In the genomic region with DNA sequence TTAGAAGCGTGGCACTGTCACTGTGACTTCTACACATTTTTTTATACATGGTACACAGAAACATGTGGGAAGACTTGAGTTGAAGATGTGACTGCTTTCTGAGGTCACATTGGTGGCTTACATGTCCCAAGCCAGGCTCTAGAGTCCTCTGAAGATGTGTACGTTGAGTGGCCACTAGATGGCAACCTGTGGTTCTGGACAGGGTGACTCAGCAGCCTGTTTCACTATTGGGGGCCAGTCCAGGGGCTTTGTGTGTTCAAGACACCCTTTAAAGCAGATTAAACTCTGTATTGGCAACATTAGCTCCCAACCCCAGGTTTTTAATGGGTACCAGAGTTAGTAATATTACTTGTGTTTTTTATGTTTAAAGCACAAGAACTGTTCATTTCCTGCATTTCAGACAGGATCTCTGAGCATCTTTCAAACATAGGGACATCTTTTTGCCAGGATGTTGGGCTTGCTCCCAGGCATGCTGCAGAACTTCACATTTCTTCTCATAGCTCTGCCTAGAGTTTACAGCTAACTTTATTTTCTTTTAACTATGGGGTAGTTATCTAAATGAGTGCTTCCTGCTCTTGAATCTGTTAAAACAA, we compare ENCODE assay signal across 8 cellular contexts. TPM values are rescaled to one million over a fixed set of nuclear protein-coding genes. Genes with fewer than 3 reads are reported as not detected.
DNase-seq lines count a peak whose midpoint lies in the region; ATAC-seq, FAIRE-seq and TF ChIP-seq lines count a peak whose summit lies in the region.

No MANE protein-coding gene starts in this region.

- H3K4me1 Mint-ChIP-seq in immature natural killer cell = peaks cover 0 to 15% of the 10 kb centered on the region in 2 donors

- peak; percentile 99 for FAIRE-seq in K562 (lab: Jason Lieb, UNC)

- H3K9me3 ChIP-seq in K562 (replicated peaks; ENCODE audit: control insufficient read depth, insufficient read depth, low read depth, low read length) = no peaks in the 10 kb centered on the region

- peak; percentile 21 to 49; a peak in 3 of 4 replicates for TF ChIP-seq RAD21 in K562 (CRISPR knock-in tag; conservative IDR thresholded peaks at IDR 0.05 in 1 of 2, IDR thresholded peaks at IDR 0.05 in 1 of 2)

- H3K9ac ChIP-seq in K562 (ENCODE audit: insufficient read depth in 1 of 2, low read depth in 2 of 2, low read length in 2 of 2) = no peak overlapping the region

- H3K27me3 ChIP-seq in K562 (ENCODE audit: control insufficient read depth in 2 of 2, insufficient read depth in 2 of 2, low read length in 2 of 2) = no peaks in the 10 kb centered on the region

- H3K36me3 Mint-ChIP-seq in immature natural killer cell = peaks cover 9 to 30% (median 13%) of the 10 kb centered on the region in 3 donors

- DNase-seq in NCI-H1092 (lab: John Stamatoyannopoulos, UW) = peak; percentile 12
- DNase-seq in T-helper 9 cell = peak; percentile 4
- peak; percentile 79 to 83 (median 80) for DNase-seq in K562 (ENCODE audit: extremely low read depth in 1 of 4, low spot score in 3 of 4)
- DNase-seq in immature natural killer cell = peak; percentile 21 to 47 (median 32)
- peak; percentile 6 to 28 (median 13) for DNase-seq in stimulated activated CD4-positive, alpha-beta T cell treated with anti-CD3 and anti-CD28 coated beads, Interleukin-1b, Interleukin-23, amount 100 ng/mL, for 24 hours (ENCODE audit: low read depth in 4 of 4, low spot score in 1 of 4)

- no peaks in the 10 kb centered on the region for H3K9me3 Mint-ChIP-seq in immature natural killer cell

- peaks cover 0 to 7% (median 1%) of the 10 kb centered on the region in 3 donors for H3K27me3 Mint-ChIP-seq in immature natural killer cell (ENCODE audit: low read depth in 3 of 3)

- H3K4me3 ChIP-seq in GM12875 (ENCODE audit: low read depth, low read length) (no peak overlapping the region), K562 (no peak overlapping the region)

- H3K79me2 ChIP-seq in K562 (ENCODE audit: control insufficient read depth, insufficient read depth, low read length) = no peaks in the 10 kb centered on the region

- peak; percentile 95 for ATAC-seq in HG02763 (IDR thresholded peaks at IDR 0.05; ENCODE audit: unreplicated experiment)
- ATAC-seq in K562 = peak; percentile 100

- no peak for TF ChIP-seq POLR2A in K562 (conservative IDR thresholded peaks at IDR 0.05)

- H3K4me3 Mint-ChIP-seq in immature natural killer cell = no peak overlapping the region

- 5% methylated on average over 2 of the region's 2 CpGs for WGBS in K562 (ENCODE audit: insufficient coverage, low coverage, missing lambda C conversion rate)

- H4K20me1 ChIP-seq in K562 (replicated peaks; ENCODE audit: control insufficient read depth, insufficient read depth, low read length) = no peaks in the 10 kb centered on the region

- TF ChIP-seq CTCF in 22Rv1 (IDR thresholded peaks at IDR 0.05) (peak; percentile 90), GM12875 (IDR thresholded peaks at IDR 0.05; ENCODE audit: borderline replicate concordance, insufficient read depth, low read depth, low read length) (peak; percentile 85), K562 (IDR thresholded peaks at IDR 0.05 in 2 of 3, conservative IDR thresholded peaks at IDR 0.05 in 1 of 3; ENCODE audit: insufficient read depth in 2 of 3, low read depth in 1 of 3, low read length in 3 of 3) (peak; percentile 69 to 82 (median 76))

- H2AFZ ChIP-seq in K562 (ENCODE audit: low read depth, low read length) = peak overlapping the region; percentile 26

- POLR2A ChIA-PET in K562 (lab: Yijun Ruan, JAX) = no interaction called here

- in situ Hi-C loops in K562 (cut with MboI) = no loop called here

- H3K27ac ChIP-seq in 22Rv1 (peak overlapping the region; percentile 40; the same call in 1 of the 2 replicates), K562 (ENCODE audit: extremely low read depth, low read depth, low read length) (peak overlapping the region; percentile 47)

- peaks cover 68% of the 10 kb centered on the region for H3K36me3 ChIP-seq in K562 (ENCODE audit: control insufficient read depth, insufficient read depth, low read length)

- 0 out of 2 replicates have a peak, but pooled peaks have one; percentile 7 for TF ChIP-seq EP300 in K562 (IDR thresholded peaks at IDR 0.05; ENCODE audit: low read length)

- H3K9me1 ChIP-seq in K562 (ENCODE audit: control insufficient read depth, insufficient read depth, low read length) = no peaks in the 10 kb centered on the region

- peaks cover 0 to 3% of the 10 kb centered on the region in 2 experiments; a peak in 2 of 5 replicates for H3K4me1 ChIP-seq in K562 (replicated peaks in 1 of 2; ENCODE audit: control insufficient read depth in 2 of 2, insufficient read depth in 2 of 2, low read length in 2 of 2)

- peak overlapping the region in 2 of 6 donors; percentile 2 to 3 for H3K27ac Mint-ChIP-seq in immature natural killer cell

- no peak overlapping the region for H3K4me2 ChIP-seq in K562 (ENCODE audit: insufficient read depth, low read length)

- BruUV-seq in K562 (replicated peaks; lab: Mats Ljungman, UMichigan) = no TSS peak

- CTCF ChIA-PET in K562 (lab: Yijun Ruan, JAX; ENCODE audit: low intra/inter-chr PET ratio) = no interaction called here

- intact Hi-C loops in K562 (cut with micrococcal nuclease) = no loop called here

TF ChIP-seq in K562, 482 proteins besides CTCF, POLR2A, EP300 and RAD21 (continues in another document):
- peak; percentile 47 for TF ChIP-seq SMC3 (conservative IDR thresholded peaks at IDR 0.05; ENCODE audit: insufficient read depth, low read depth, low read length)
- no peak for TF ChIP-seq SMARCE1 (IDR thresholded peaks at IDR 0.05)
- TF ChIP-seq ZBTB7A (IDR thresholded peaks at IDR 0.05; ENCODE audit: borderline replicate concordance, control insufficient read depth, low read depth, low read length) = peak; percentile 37; the same call in 1 of the 2 replicates
- peak; percentile 27; the same call in 1 of the 2 replicates for TF ChIP-seq FOSL1 (tag; conservative IDR thresholded peaks at IDR 0.05)
- no peak for TF ChIP-seq ZNF75A (CRISPR knock-in tag; IDR thresholded peaks at IDR 0.05)
- TF ChIP-seq, protein P1, sequence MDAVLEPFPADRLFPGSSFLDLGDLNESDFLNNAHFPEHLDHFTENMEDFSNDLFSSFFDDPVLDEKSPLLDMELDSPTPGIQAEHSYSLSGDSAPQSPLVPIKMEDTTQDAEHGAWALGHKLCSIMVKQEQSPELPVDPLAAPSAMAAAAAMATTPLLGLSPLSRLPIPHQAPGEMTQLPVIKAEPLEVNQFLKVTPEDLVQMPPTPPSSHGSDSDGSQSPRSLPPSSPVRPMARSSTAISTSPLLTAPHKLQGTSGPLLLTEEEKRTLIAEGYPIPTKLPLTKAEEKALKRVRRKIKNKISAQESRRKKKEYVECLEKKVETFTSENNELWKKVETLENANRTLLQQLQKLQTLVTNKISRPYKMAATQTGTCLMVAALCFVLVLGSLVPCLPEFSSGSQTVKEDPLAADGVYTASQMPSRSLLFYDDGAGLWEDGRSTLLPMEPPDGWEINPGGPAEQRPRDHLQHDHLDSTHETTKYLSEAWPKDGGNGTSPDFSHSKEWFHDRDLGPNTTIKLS (IDR thresholded peaks at IDR 0.05; ENCODE audit: borderline replicate concordance, low read depth) = 0 out of 2 replicates have a peak, but pooled peaks have one; percentile 20
- TF ChIP-seq, protein P2, sequence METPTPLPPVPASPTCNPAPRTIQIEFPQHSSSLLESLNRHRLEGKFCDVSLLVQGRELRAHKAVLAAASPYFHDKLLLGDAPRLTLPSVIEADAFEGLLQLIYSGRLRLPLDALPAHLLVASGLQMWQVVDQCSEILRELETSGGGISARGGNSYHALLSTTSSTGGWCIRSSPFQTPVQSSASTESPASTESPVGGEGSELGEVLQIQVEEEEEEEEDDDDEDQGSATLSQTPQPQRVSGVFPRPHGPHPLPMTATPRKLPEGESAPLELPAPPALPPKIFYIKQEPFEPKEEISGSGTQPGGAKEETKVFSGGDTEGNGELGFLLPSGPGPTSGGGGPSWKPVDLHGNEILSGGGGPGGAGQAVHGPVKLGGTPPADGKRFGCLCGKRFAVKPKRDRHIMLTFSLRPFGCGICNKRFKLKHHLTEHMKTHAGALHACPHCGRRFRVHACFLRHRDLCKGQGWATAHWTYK (CRISPR knock-in tag; IDR thresholded peaks at IDR 0.05) = no peak
- 0 out of 2 replicates have a peak, but pooled peaks have one; percentile 10 for TF ChIP-seq KLF16 (IDR thresholded peaks at IDR 0.05)
- TF ChIP-seq PCBP1 (IDR thresholded peaks at IDR 0.05; ENCODE audit: low read depth, low read length, poor library complexity, severe bottlenecking) = no peak
- TF ChIP-seq HIVEP1 (CRISPR knock-in tag; IDR thresholded peaks at IDR 0.05) = no peak
- TF ChIP-seq MAFF (IDR thresholded peaks at IDR 0.05; ENCODE audit: low read length) = peak; percentile 91
- TF ChIP-seq ZNF586 (CRISPR knock-in tag; conservative IDR thresholded peaks at IDR 0.05) = no peak
- TF ChIP-seq CREM (IDR thresholded peaks at IDR 0.05; ENCODE audit: low read depth) = peak; percentile 43; the same call in 1 of the 2 replicates
- TF ChIP-seq JUND (IDR thresholded peaks at IDR 0.05; ENCODE audit: borderline replicate concordance, low read depth, low read length) = peak; percentile 75
- TF ChIP-seq JUND (tag; IDR thresholded peaks at IDR 0.05; ENCODE audit: borderline replicate concordance, low read depth, low read length) = peak; percentile 55; the same call in 1 of the 3 replicates

RNA-seq across cellular contexts. Expression of gene DCUN1D4, which starts 53.0 kb away (rescaled TPM):
- total RNA-seq in K562 (2011; cell fraction: chromatin; rRNA removed; ENCODE audit: low replicate concordance) = 80.2 and 176 TPM in 2 replicates
- total RNA-seq in K562 (2011; cell fraction: nucleolus; rRNA removed) = 38.9 and 51.6 TPM in 2 replicates
- 69.4 and 90.5 TPM in 2 replicates for total RNA-seq in K562 (2011; cell fraction: nucleoplasm; rRNA removed)
- total RNA-seq in K562 (2014; rRNA removed) (15.1 and 17.1 TPM in 2 replicates), K562 (2014; rRNA removed; fragmentation: Illumina TruSeq; extraction: Trizol) (28.8 and 31.3 TPM in 2 replicates), K562 (2015; rRNA removed; fragmentation: Illumina TruSeq; extraction: Trizol) (23.0 TPM in 2 replicates), K562 (2021) (33.5 and 35.3 TPM in 2 replicates)
- polyA plus RNA-seq in K562 (2011; rRNA removed) (61.0 and 73.5 TPM in 2 replicates), K562 (2014; fragmentation: Illumina TruSeq; extraction: Trizol) (20.5 and 22.8 TPM in 2 replicates), K562 (2014; fragmentation: Nextera tagmentation; extraction: Ambion mirVana) (10 to 100 TPM; 17.0 TPM), K562 (2014; rRNA removed) (27.0 and 32.0 TPM in 2 replicates), immature natural killer cell (1 to 10 TPM; 3.9 to 7.5 (median 6.7) TPM)
- polyA plus RNA-seq in K562 (2011; cell fraction: cytosol; rRNA removed) = 21.4 and 24.4 TPM in 2 replicates
- 195 and 229 TPM in 2 replicates for polyA plus RNA-seq in K562 (2011; cell fraction: nucleus; rRNA removed)
- 18.7 and 19.5 TPM in 2 replicates for polyA plus RNA-seq in K562 (2012)
- 100 and 104 TPM in 2 replicates for polyA minus RNA-seq in K562 (2011; rRNA and poly(A)+ RNA removed)
- polyA minus RNA-seq in K562 (2011; cell fraction: cytosol; rRNA and poly(A)+ RNA removed) = 14.4 and 32.4 TPM in 2 replicates
- polyA minus RNA-seq in K562 (2011; cell fraction: nucleus; rRNA and poly(A)+ RNA removed) = 74.2 and 101 TPM in 2 replicates

Comparison
In these comparisons a context has a peak if more than half of its experiments do, and no peak if none do; other contexts are left out.
1. DNase-seq: peak in every context shown above with its lines; median percentile 80 in K562; 32 in immature natural killer cell; 13 in stimulated activated CD4-positive, alpha-beta T cell treated with anti-CD3 and anti-CD28 coated beads, Interleukin-1b, Interleukin-23, amount 100 ng/mL, for 24 hours; 12 in NCI-H1092; 4 in T-helper 9 cell.